ENCODE assay signal across 20 cellular contexts in the genomic region with DNA sequence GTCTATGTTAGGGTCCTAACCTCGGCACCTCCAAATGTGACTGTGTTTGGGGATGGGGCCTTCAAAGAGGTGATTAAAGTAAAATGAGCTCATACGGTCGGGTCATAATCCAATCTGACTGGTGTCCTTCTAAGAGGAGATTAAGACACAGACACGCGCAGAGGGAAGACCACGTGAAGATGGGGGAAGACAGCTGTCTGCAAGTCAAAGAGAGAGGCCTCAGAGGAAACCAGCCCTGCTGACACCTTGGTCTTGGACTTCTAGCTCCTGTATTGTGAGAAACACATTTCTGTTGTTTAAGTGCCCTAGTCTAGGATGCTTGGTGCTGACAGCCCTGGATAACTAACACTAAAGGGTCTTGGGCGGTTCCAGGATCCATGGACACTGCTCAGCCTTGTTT.
"Had no signal": no experiment of that assay in that cellular context is flagged by ENCODE, and none has a peak within 500 bp of the region (broad histone marks: within the 10 kb centered on the region; RNA-seq: fewer than 3 reads in every experiment).

No MANE protein-coding gene starts in this region.

- H3K9me3 ChIP-seq: mucosa of descending colon, ovary, psoas muscle, thoracic aorta, upper lobe of right lung had no signal

- H3K4me3 ChIP-seq: mucosa of descending colon, ovary, psoas muscle, smooth muscle cell, thoracic aorta, upper lobe of right lung had no signal

- H3K4me2 ChIP-seq: smooth muscle cell had no signal

- ATAC-seq: activated CD4-positive, alpha-beta T cell treated with anti-CD3 and anti-CD28 coated beads for 36 hours; esophagus mucosa; naive thymus-derived CD8-positive, alpha-beta T cell; stimulated activated effector memory CD8-positive, alpha-beta T cell treated with anti-CD3 and anti-CD28 coated beads, Interleukin-12 subunit alpha, Interleukin-12 subunit beta, amount 100 ng/mL, for 72 hours; upper lobe of right lung; WTC11 had no signal

- H3K36me3 ChIP-seq: brain microvascular endothelial cell, ovary, thoracic aorta, upper lobe of right lung had no signal

- H3K4me1 ChIP-seq: psoas muscle, upper lobe of right lung had no signal

- DNase-seq: activated CD4-positive, alpha-beta T cell treated with anti-CD3 and anti-CD28 coated beads for 36 hours; activated CD4-positive, alpha-beta T cell treated with anti-CD3 and anti-CD28 coated beads, Interleukin-2, amount 50 U/mL, for 48 hours; activated naive CD4-positive, alpha-beta T cell treated with anti-CD3 and anti-CD28 coated beads for 36 hours; activated T-cell treated with anti-CD3 and anti-CD28 coated beads for 4 hours; aorta; brain microvascular endothelial cell; cortex of kidney; effector CD4-positive, alpha-beta T cell; naive thymus-derived CD8-positive, alpha-beta T cell; psoas muscle; stimulated activated CD4-positive, alpha-beta T cell treated with anti-CD3 and anti-CD28 coated beads, Interleukin-4, amount 100 ng/mL, for 24 hours; T-helper 2 cell had no signal

- H3K27me3 ChIP-seq: brain microvascular endothelial cell, ovary, upper lobe of right lung had no signal

- H3K27ac ChIP-seq: brain microvascular endothelial cell, ovary, psoas muscle, thoracic aorta, upper lobe of right lung had no signal
